In genomic region chr13:91355099-91355825, GRCh38 we compare ENCODE assay signal across 21 cellular contexts. TPM values are rescaled to one million over a fixed set of nuclear protein-coding genes. Genes with fewer than 3 reads are reported as not detected.
A peak's percentile ranks its signal among the peaks of the same experiment; 100 is the strongest.
DNase-seq lines count a peak whose midpoint lies in the region; ATAC-seq and TF ChIP-seq lines count a peak whose summit lies in the region.
"Had no signal": no experiment of that assay in that cellular context is flagged by ENCODE, and none has a peak within 500 bp of the region (broad histone marks: within the 10 kb centered on the region; RNA-seq: fewer than 3 reads in every experiment).

No MANE protein-coding gene starts in this region.

- no peak overlapping the region for H3K9ac ChIP-seq in OCI-LY3 (ENCODE audit: low read length)
- H3K9ac ChIP-seq: SK-N-SH had no signal

- peak; percentile 16 for TF ChIP-seq POLR2A in GM19099 (IDR thresholded peaks at IDR 0.05; ENCODE audit: extremely low read depth, insufficient read length, low read depth)

- no peak for TF ChIP-seq CTCF in GM12865 (IDR thresholded peaks at IDR 0.05; ENCODE audit: insufficient read depth, low read depth, low read length, missing control alignments)
- TF ChIP-seq CTCF in OCI-LY3 (IDR thresholded peaks at IDR 0.05; ENCODE audit: low read depth, low read length) = no peak

- H3K27ac ChIP-seq in OCI-LY3 (ENCODE audit: low read length) (peak overlapping the region; percentile 64), SJCRH30 (no peak overlapping the region)
- H3K27ac ChIP-seq: HL-60, PC-9 had no signal

- H3K4me1 ChIP-seq in OCI-LY3 (ENCODE audit: low read length) = peaks cover 64% of the 10 kb centered on the region
- peaks cover 7% of the 10 kb centered on the region for H3K4me1 ChIP-seq in SJCRH30

- H3K36me3 ChIP-seq in OCI-LY3 (replicated peaks; ENCODE audit: low read depth, low read length) (peaks cover 79% of the 10 kb centered on the region), SJCRH30 (peaks cover 75% of the 10 kb centered on the region)

- no peak overlapping the region for H3K4me3 Mint-ChIP-seq in central memory CD8-positive, alpha-beta T cell
- H3K4me3 Mint-ChIP-seq: CD4-positive, alpha-beta memory T cell had no signal

- no peak for ATAC-seq in central memory CD8-positive, alpha-beta T cell (replicated peaks; ENCODE audit: extremely low read depth, poor library complexity, severe bottlenecking)
- no peak for ATAC-seq in HG03025 (IDR thresholded peaks at IDR 0.05; ENCODE audit: low FRiP score, unreplicated experiment)

- H3K4me3 ChIP-seq in GM12865 (ENCODE audit: low read depth, low read length) (no peak overlapping the region), OCI-LY3 (ENCODE audit: low read length) (no peak overlapping the region), SJCRH30 (no peak overlapping the region)
- H3K4me3 ChIP-seq: PC-9 had no signal

- peaks cover 56% of the 10 kb centered on the region for H3K79me2 ChIP-seq in OCI-LY3 (ENCODE audit: low read length)

- H3K4me2 ChIP-seq in OCI-LY3 (ENCODE audit: low read length) = no peak overlapping the region
- H3K4me2 ChIP-seq: PC-9, SK-N-SH had no signal

- no peaks in the 10 kb centered on the region for H3K27me3 ChIP-seq in OCI-LY3 (ENCODE audit: low read depth, low read length)
- peaks cover 3% of the 10 kb centered on the region; the same call in 1 of the 2 replicates for H3K27me3 ChIP-seq in SJCRH30
- H3K27me3 ChIP-seq: BE2C had no signal

- no peaks in the 10 kb centered on the region for H3K27me3 Mint-ChIP-seq in central memory CD8-positive, alpha-beta T cell
- H3K27me3 Mint-ChIP-seq: CD4-positive, alpha-beta memory T cell had no signal

- H3K9me3 ChIP-seq in OCI-LY3 (ENCODE audit: insufficient read depth, low read length) (no peaks in the 10 kb centered on the region), SJCRH30 (replicated peaks) (no peaks in the 10 kb centered on the region)
- H3K9me3 ChIP-seq: BE2C, SK-N-SH had no signal

- H3K9me3 Mint-ChIP-seq in central memory CD8-positive, alpha-beta T cell = no peaks in the 10 kb centered on the region
- H3K9me3 Mint-ChIP-seq: CD4-positive, alpha-beta memory T cell had no signal

- DNase-seq in GM12865 (ENCODE audit: low read depth) = peak; percentile 13
- no peak for DNase-seq in central memory CD8-positive, alpha-beta T cell (ENCODE audit: low spot score in 2 of 2)
- no peak for DNase-seq in SJCRH30
- no peak for DNase-seq in hippocampal formation (lab: John Stamatoyannopoulos, UW)
- DNase-seq: BE2C; CD4-positive, alpha-beta memory T cell; DND-41; GDM1; HCEC 1CT; Kasumi-1; NCI-H1417 treated with DMSO at 0.1 percent for 48 hours; NCI-H2081; NCI-H2227 treated with DMSO at 0.1 percent for 48 hours; NCI-H524 treated with DMSO at 0.1 percent for 48 hours; PC-9; SK-N-SH; T-helper 1 cell had no signal

- H3K36me3 Mint-ChIP-seq in central memory CD8-positive, alpha-beta T cell (ENCODE audit: insufficient read depth) = peaks cover 38% of the 10 kb centered on the region

- H4K20me1 ChIP-seq in OCI-LY3 (ENCODE audit: insufficient read depth, low read length) = peaks cover 85% of the 10 kb centered on the region

- no peaks in the 10 kb centered on the region for H3K4me1 Mint-ChIP-seq in central memory CD8-positive, alpha-beta T cell

- H2AFZ ChIP-seq in OCI-LY3 (ENCODE audit: low read depth, low read length) = no peak overlapping the region
- H2AFZ ChIP-seq: PC-9 had no signal

- H3K27ac Mint-ChIP-seq in central memory CD8-positive, alpha-beta T cell (ENCODE audit: low read depth) = peak overlapping the region; percentile 46

RNA-seq across cellular contexts. Expression of gene MIR17HG, which starts 7.8 kb away (rescaled TPM):
- total RNA-seq in SJCRH30 (2014; rRNA removed; shearing (Covaris generic)) = 43.9 and 55.8 TPM in 2 replicates

RNA-seq across cellular contexts. Expression of gene GPC5, which starts 43.2 kb away (rescaled TPM):
- total RNA-seq in SJCRH30 (2014; rRNA removed; shearing (Covaris generic)) = 0.18 and 0.49 TPM in 2 replicates
- total RNA-seq: PC-9 had no signal
